Comparison of ENCODE assay signal across 33 cellular contexts in genomic region chr4:16931906-16932305, GRCh38. TPM values are rescaled to one million over a fixed set of nuclear protein-coding genes. Genes with fewer than 3 reads are reported as not detected.
DNase-seq lines count a peak whose midpoint lies in the region; ATAC-seq and TF ChIP-seq lines count a peak whose summit lies in the region.
"Had no signal": no experiment of that assay in that cellular context is flagged by ENCODE, and none has a peak within 500 bp of the region (broad histone marks: within the 10 kb centered on the region; RNA-seq: fewer than 3 reads in every experiment).

No MANE protein-coding gene starts in this region.

- H3K9me3 Mint-ChIP-seq in T-helper 2 cell treated with Interferon-gamma antibody and Interleukin-4, amounts not matched to agents 5 μg/mL and 100 μg/mL, for 36 hours, result no peaks in the 10 kb centered on the region
- H3K9me3 Mint-ChIP-seq: activated CD4-positive, alpha-beta memory T cell treated with anti-CD3 and anti-CD28 coated beads, Interleukin-2, amount 10 ng/mL, durations not matched to agents 7 days and 5 days; activated naive CD4-positive, alpha-beta T cell treated with anti-CD3 and anti-CD28 coated beads for 36 hours; activated T-helper 1 cell treated with anti-CD3 and anti-CD28 coated beads, Interleukin-12 subunit alpha, Interleukin-12 subunit beta, Interleukin-2, Interleukin-4 antibody, amounts not matched to agents 30 ng/mL and 10 ng/mL and 1 ng/mL, durations not matched to agents 14 hours and 24 hours and 36 hours; T-helper 1 cell treated with Interleukin-12 subunit alpha and Interleukin-12 subunit beta and Interleukin-4 antibody, amounts not matched to agents 30 μg/mL and 1 μg/mL, for 36 hours had no signal

- ATAC-seq in left ventricle myocardium superior (peak; percentile 38), HG03571 (IDR thresholded peaks at IDR 0.05; ENCODE audit: unreplicated experiment) (no peak), GM19035 (IDR thresholded peaks at IDR 0.05; ENCODE audit: unreplicated experiment) (no peak)
- ATAC-seq: activated CD4-positive, CD25-positive, alpha-beta regulatory T cell treated with anti-CD3 and anti-CD28 coated beads, Interleukin-2, amount 50 U/mL, for 24 hours; gastroesophageal sphincter; GM12878 had no signal

- no peaks in the 10 kb centered on the region for H3K4me1 Mint-ChIP-seq in T-helper 2 cell treated with Interferon-gamma antibody and Interleukin-4, amounts not matched to agents 5 μg/mL and 100 μg/mL, for 36 hours (ENCODE audit: low read depth)
- H3K4me1 Mint-ChIP-seq: activated CD4-positive, alpha-beta memory T cell treated with anti-CD3 and anti-CD28 coated beads, Interleukin-2, amount 10 ng/mL, durations not matched to agents 7 days and 5 days had no signal

- H3K27ac Mint-ChIP-seq in T-helper 2 cell treated with Interferon-gamma antibody and Interleukin-4, amounts not matched to agents 5 μg/mL and 100 μg/mL, for 36 hours, result no peak overlapping the region
- H3K27ac Mint-ChIP-seq: activated CD4-positive, alpha-beta memory T cell treated with anti-CD3 and anti-CD28 coated beads, Interleukin-2, amount 10 ng/mL, durations not matched to agents 7 days and 5 days; activated naive CD4-positive, alpha-beta T cell treated with anti-CD3 and anti-CD28 coated beads for 36 hours; activated T-helper 1 cell treated with anti-CD3 and anti-CD28 coated beads, Interleukin-12 subunit alpha, Interleukin-12 subunit beta, Interleukin-2, Interleukin-4 antibody, amounts not matched to agents 30 ng/mL and 10 ng/mL and 1 ng/mL, durations not matched to agents 14 hours and 24 hours and 36 hours; T-helper 1 cell treated with Interleukin-12 subunit alpha and Interleukin-12 subunit beta and Interleukin-4 antibody, amounts not matched to agents 30 μg/mL and 1 μg/mL, for 36 hours had no signal

- no peak overlapping the region for H3K4me3 Mint-ChIP-seq in T-helper 2 cell treated with Interferon-gamma antibody and Interleukin-4, amounts not matched to agents 5 μg/mL and 100 μg/mL, for 36 hours
- H3K4me3 Mint-ChIP-seq: activated CD4-positive, alpha-beta memory T cell treated with anti-CD3 and anti-CD28 coated beads, Interleukin-2, amount 10 ng/mL, durations not matched to agents 7 days and 5 days; activated naive CD4-positive, alpha-beta T cell treated with anti-CD3 and anti-CD28 coated beads for 36 hours; activated T-helper 1 cell treated with anti-CD3 and anti-CD28 coated beads, Interleukin-12 subunit alpha, Interleukin-12 subunit beta, Interleukin-2, Interleukin-4 antibody, amounts not matched to agents 30 ng/mL and 10 ng/mL and 1 ng/mL, durations not matched to agents 14 hours and 24 hours and 36 hours; T-helper 1 cell treated with Interleukin-12 subunit alpha and Interleukin-12 subunit beta and Interleukin-4 antibody, amounts not matched to agents 30 μg/mL and 1 μg/mL, for 36 hours had no signal

- H3K36me3 Mint-ChIP-seq in T-helper 2 cell treated with Interferon-gamma antibody and Interleukin-4, amounts not matched to agents 5 μg/mL and 100 μg/mL, for 36 hours (ENCODE audit: low read depth), result no peaks in the 10 kb centered on the region

- DNase-seq in left ventricle myocardium superior, result no peak
- no peak for DNase-seq in cardiac septum (ENCODE audit: low spot score)
- DNase-seq in dedifferentiated amniotic fluid mesenchymal stem cell (ENCODE audit: extremely low spot score), result peak; percentile 57
- DNase-seq in fibroblast of villous mesenchyme (ENCODE audit: low read depth), result peak; percentile 17
- peak; percentile 63 for DNase-seq in stromal cell of bone marrow (ENCODE audit: low read depth)
- no peak for DNase-seq in T-helper 2 cell treated with Interferon-gamma antibody and Interleukin-4, amounts not matched to agents 5 μg/mL and 100 μg/mL, for 36 hours (ENCODE audit: low spot score)
- DNase-seq: activated CD4-positive, alpha-beta memory T cell treated with anti-CD3 and anti-CD28 coated beads, Interleukin-2, amount 10 ng/mL, durations not matched to agents 7 days and 5 days; activated CD8-positive, alpha-beta memory T cell treated with anti-CD3 and anti-CD28 coated beads, Interleukin-2, amount 50 U/mL, for 4 hours; activated naive CD4-positive, alpha-beta T cell treated with anti-CD3 and anti-CD28 coated beads for 36 hours; adrenal gland; colonic mucosa; DMS 273 treated with DMSO at 0.1 percent for 48 hours; effector memory CD4-positive, alpha-beta T cell; EL; hippocampal formation; Karpas-422; NCI-H1417; NCI-H2029 treated with DMSO at 0.1 percent for 48 hours; NCI-H524 treated with DMSO at 0.1 percent for 48 hours; OCI-M1; sigmoid colon; stimulated activated CD4-positive, alpha-beta T cell treated with anti-CD3 and anti-CD28 coated beads, Interleukin-4, amount 100 ng/mL, for 1 hour; stomach; thyroid gland had no signal

- TF ChIP-seq CTCF in fibroblast of villous mesenchyme (IDR thresholded peaks at IDR 0.05; ENCODE audit: insufficient read depth, low read depth, low read length), result no peak

- intact Hi-C loops in left ventricle myocardium superior (cut with micrococcal nuclease), result no loop called here
- intact Hi-C loops in cardiac septum (cut with DNase I), result no loop called here

- no peak overlapping the region for H3K4me3 ChIP-seq in fibroblast of villous mesenchyme (ENCODE audit: low read depth, low read length)
- H3K4me3 ChIP-seq: adrenal gland, colonic mucosa, gastroesophageal sphincter, GM12878, HAP-1, sigmoid colon, SK-N-MC, stomach, thyroid gland had no signal

- peaks cover 5% of the 10 kb centered on the region for H3K27me3 Mint-ChIP-seq in T-helper 2 cell treated with Interferon-gamma antibody and Interleukin-4, amounts not matched to agents 5 μg/mL and 100 μg/mL, for 36 hours (ENCODE audit: low read depth)
- H3K27me3 Mint-ChIP-seq: activated CD4-positive, alpha-beta memory T cell treated with anti-CD3 and anti-CD28 coated beads, Interleukin-2, amount 10 ng/mL, durations not matched to agents 7 days and 5 days had no signal

RNA-seq across cellular contexts. Expression of gene LDB2, which starts 33.5 kb away (rescaled TPM):
- total RNA-seq in left ventricle myocardium superior (27.4 TPM), cardiac septum (33.3 TPM), fibroblast of villous mesenchyme (19.9 and 24.2 TPM in 2 replicates)
- total RNA-seq: activated CD4-positive, alpha-beta memory T cell treated with anti-CD3 and anti-CD28 coated beads, Interleukin-2, amount 10 ng/mL, durations not matched to agents 7 days and 5 days; activated naive CD4-positive, alpha-beta T cell treated with anti-CD3 and anti-CD28 coated beads for 36 hours; activated T-helper 1 cell treated with anti-CD3 and anti-CD28 coated beads, Interleukin-12 subunit alpha, Interleukin-12 subunit beta, Interleukin-2, Interleukin-4 antibody, amounts not matched to agents 30 ng/mL and 10 ng/mL and 1 ng/mL, durations not matched to agents 14 hours and 24 hours and 36 hours had no signal

Comparison
In these comparisons a context has a peak if more than half of its experiments do, and no peak if none do; other contexts are left out.
1. DNase-seq: peak in dedifferentiated amniotic fluid mesenchymal stem cell (single experiment), fibroblast of villous mesenchyme (single experiment) and stromal cell of bone marrow (single experiment); none in left ventricle myocardium superior (single experiment), cardiac septum (single experiment) and T-helper 2 cell treated with Interferon-gamma antibody and Interleukin-4, amounts not matched to agents 5 μg/mL and 100 μg/mL, for 36 hours (single experiment).